ENCODE assay signal across 34 cellular contexts in genomic region chr5:72096602-72097205, GRCh38. TPM values are rescaled to one million over a fixed set of nuclear protein-coding genes. Genes with fewer than 3 reads are reported as not detected.
DNase-seq lines count a peak whose midpoint lies in the region; ATAC-seq lines count a peak whose summit lies in the region.
"Had no signal": no experiment of that assay in that cellular context is flagged by ENCODE, and none has a peak within 500 bp of the region (broad histone marks: within the 10 kb centered on the region; RNA-seq: fewer than 3 reads in every experiment).

No MANE protein-coding gene starts in this region.

- H2BK12ac ChIP-seq in neuronal stem cell (ENCODE audit: low read length), result no peak overlapping the region

- no peak overlapping the region for H3K4me3 ChIP-seq in neuronal stem cell (ENCODE audit: low read length in 2 of 2)
- H3K4me3 ChIP-seq: BLaER1 treated with 17β-estradiol and CSF1 and Interleukin-3, amounts not matched to agents 10 nM and 100 nM; heart left ventricle; right lobe of liver; SJCRH30; thoracic aorta had no signal

- H4K91ac ChIP-seq in neuronal stem cell (ENCODE audit: low read depth, low read length, poor library complexity), result no peak overlapping the region

- H3K14ac ChIP-seq in neuronal stem cell (ENCODE audit: low read length), result no peak overlapping the region

- H3K27me3 ChIP-seq in neuronal stem cell (ENCODE audit: control insufficient read depth in 3 of 3, insufficient read depth in 3 of 3, low read depth in 1 of 3, low read length in 3 of 3), result no peaks in the 10 kb centered on the region
- H3K27me3 ChIP-seq: BLaER1 treated with 17β-estradiol and CSF1 and Interleukin-3, amounts not matched to agents 10 nM and 100 nM; right lobe of liver; SJCRH30 had no signal

- H3K79me1 ChIP-seq in neuronal stem cell (ENCODE audit: low read depth, low read length), result no peaks in the 10 kb centered on the region

- H3K9ac ChIP-seq in neuronal stem cell (ENCODE audit: low read depth, low read length, poor library complexity), result no peak overlapping the region
- H3K9ac ChIP-seq: BLaER1 treated with 17β-estradiol and CSF1 and Interleukin-3, amounts not matched to agents 10 nM and 100 nM had no signal

- no peaks in the 10 kb centered on the region for H3K36me3 ChIP-seq in neuronal stem cell (replicated peaks in 1 of 2; ENCODE audit: control insufficient read depth in 2 of 2, insufficient read depth in 2 of 2, low read length in 2 of 2)
- H3K36me3 ChIP-seq: BLaER1 treated with 17β-estradiol and CSF1 and Interleukin-3, amounts not matched to agents 10 nM and 100 nM; heart left ventricle; right lobe of liver; SJCRH30; thoracic aorta had no signal

- ATAC-seq in HG02840 (IDR thresholded peaks at IDR 0.05; ENCODE audit: low FRiP score, unreplicated experiment), result no peak
- ATAC-seq: effector memory CD8-positive, alpha-beta T cell; heart left ventricle; left ventricle myocardium superior; naive thymus-derived CD4-positive, alpha-beta T cell; Panc1; right lobe of liver; stimulated activated naive CD8-positive, alpha-beta T cell treated with anti-CD3 and anti-CD28 coated beads, Interleukin-15, amount 100 ng/mL, for 72 hours; T-cell; WTC11 had no signal

- H3K27ac ChIP-seq in neuronal stem cell (replicated peaks; ENCODE audit: low read length), result no peak overlapping the region
- H3K27ac ChIP-seq: BLaER1 treated with 17β-estradiol and CSF1 and Interleukin-3, amounts not matched to agents 10 nM and 100 nM; heart left ventricle; right lobe of liver; SJCRH30; thoracic aorta had no signal

- H2BK5ac ChIP-seq in neuronal stem cell (ENCODE audit: low read length), result no peak overlapping the region

- H3K4me2 ChIP-seq in neuronal stem cell (ENCODE audit: insufficient read depth, low read length, poor library complexity, severe bottlenecking), result no peak overlapping the region
- H3K4me2 ChIP-seq: BLaER1 treated with 17β-estradiol and CSF1 and Interleukin-3, amounts not matched to agents 10 nM and 100 nM had no signal

- no CpG with 5 or more reads among the region's 6 CpGs for WGBS in neuronal stem cell (ENCODE audit: extremely low coverage in 2 of 2, insufficient read length in 2 of 2, insufficient replicate concordance in 1 of 2), 2 donors

- H3K9me3 ChIP-seq in neuronal stem cell (replicated peaks in 1 of 2; ENCODE audit: control insufficient read depth in 2 of 2, insufficient read depth in 1 of 2, low read depth in 1 of 2, low read length in 2 of 2), result no peaks in the 10 kb centered on the region
- H3K9me3 ChIP-seq: heart left ventricle, right lobe of liver, SJCRH30, thoracic aorta had no signal

- no peak overlapping the region for H2BK120ac ChIP-seq in neuronal stem cell (ENCODE audit: low read depth, low read length)

- peak overlapping the region; percentile 36 for H3K18ac ChIP-seq in neuronal stem cell (ENCODE audit: low read length)

- H2AK5ac ChIP-seq in neuronal stem cell (ENCODE audit: low read depth, low read length), result peak overlapping the region; percentile 13

- H3K4me1 ChIP-seq in neuronal stem cell (ENCODE audit: control insufficient read depth in 2 of 2, insufficient read depth in 1 of 2, low read depth in 1 of 2, low read length in 2 of 2), result peaks cover 0 to 3% of the 10 kb centered on the region in 2 donors
- H3K4me1 ChIP-seq: BLaER1 treated with 17β-estradiol and CSF1 and Interleukin-3, amounts not matched to agents 10 nM and 100 nM; heart left ventricle; right lobe of liver; SJCRH30 had no signal

- no peak overlapping the region for H3K4ac ChIP-seq in neuronal stem cell (ENCODE audit: low read length)

- peak; percentile 25 for DNase-seq in Daoy (ENCODE audit: low read depth)
- peak; percentile 65 for DNase-seq in M059J (ENCODE audit: low read depth)
- peak; percentile 44 for DNase-seq in astrocyte of the hippocampus (ENCODE audit: low read depth, low spot score)
- DNase-seq in neuronal stem cell (ENCODE audit: low spot score), result no peak
- no peak for DNase-seq in activated naive CD4-positive, alpha-beta T cell treated with anti-CD3 and anti-CD28 coated beads, Interleukin-2, amount 50 U/mL, for 16 hours
- no peak for DNase-seq in kidney glomerular epithelial cell (lab: John Stamatoyannopoulos, UW)
- DNase-seq: activated CD4-positive, alpha-beta T cell treated with anti-CD3 and anti-CD28 coated beads, Interleukin-2, amount 10 ng/mL, durations not matched to agents 24 days and 14 days; activated effector memory CD4-positive, alpha-beta T cell treated with Interleukin-2 at 50 U/mL for 16 hours; activated naive CD8-positive, alpha-beta T cell treated with anti-CD3 and anti-CD28 coated beads for 36 hours; aorta; central memory CD4-positive, alpha-beta T cell; cortex of kidney; effector memory CD8-positive, alpha-beta T cell; erythroblast; GF-D8; GOT3; heart left ventricle; KBM-7; left ventricle myocardium superior; naive thymus-derived CD4-positive, alpha-beta T cell; NCI-H1417 treated with DMSO at 0.1 percent for 48 hours; NCI-H2081; NCI-H345; NCI-H748 treated with DMSO at 0.1 percent for 48 hours; right lobe of liver; SJCRH30; stimulated activated CD8-positive, alpha-beta memory T cell treated with anti-CD3 and anti-CD28 coated beads, Interleukin-4, amount 100 ng/mL, for 48 hours; stimulated activated naive CD8-positive, alpha-beta T cell treated with anti-CD3 and anti-CD28 coated beads, Interleukin-15, amount 100 ng/mL, for 72 hours; T-cell had no signal

- no peak overlapping the region for H4K8ac ChIP-seq in neuronal stem cell (ENCODE audit: low read depth, low read length)

- H3K23ac ChIP-seq in neuronal stem cell (ENCODE audit: low read depth, low read length, poor library complexity), result no peak overlapping the region

- H2BK15ac ChIP-seq in neuronal stem cell (ENCODE audit: low read length), result no peak overlapping the region

- no peak overlapping the region for H2AFZ ChIP-seq in neuronal stem cell (ENCODE audit: low read length)

RNA-seq across cellular contexts. Expression of gene MAP1B, which starts 10.6 kb away (rescaled TPM):
- total RNA-seq in Daoy (2014; rRNA removed; shearing (Covaris generic)), result 40.1 and 44.0 TPM in 2 replicates
- total RNA-seq in M059J (2014; rRNA removed; shearing (Covaris generic)), result 124 and 200 TPM in 2 replicates
- 46.3 TPM for polyA plus RNA-seq in neuronal stem cell (2013, experiment 1 of 2)
- polyA plus RNA-seq in neuronal stem cell (2013, experiment 2 of 2), result 51.7 TPM

Comparison
In these comparisons a context has a peak if more than half of its experiments do, and no peak if none do; other contexts are left out.
1. DNase-seq: peak in Daoy (single experiment), M059J (single experiment) and astrocyte of the hippocampus (single experiment); none in neuronal stem cell (single experiment), activated naive CD4-positive, alpha-beta T cell treated with anti-CD3 and anti-CD28 coated beads, Interleukin-2, amount 50 U/mL, for 16 hours (single experiment) and kidney glomerular epithelial cell (single experiment).